18 cellular contexts compared by ENCODE assay signal in the genomic region with DNA sequence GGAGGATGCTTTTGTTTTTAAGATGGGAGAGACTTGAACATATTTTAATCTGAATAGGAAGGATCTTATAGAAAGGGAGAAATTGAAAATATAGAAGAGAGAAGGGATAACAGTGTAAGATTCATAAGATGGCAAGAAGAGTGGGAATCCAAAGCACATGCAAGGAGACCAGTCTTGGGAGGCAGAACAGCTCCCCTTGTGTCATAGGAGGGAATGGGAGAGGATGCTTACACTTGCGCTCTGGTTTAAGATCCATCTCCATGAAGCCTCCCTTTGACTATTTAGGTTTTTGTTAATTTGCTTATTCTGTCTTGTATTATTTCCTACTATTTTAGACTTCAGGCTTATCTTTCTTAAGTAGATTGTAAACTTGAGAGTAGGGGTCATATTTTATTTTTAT. TPM values are rescaled to one million over a fixed set of nuclear protein-coding genes. Genes with fewer than 3 reads are reported as not detected.
DNase-seq lines count a peak whose midpoint lies in the region; ATAC-seq, FAIRE-seq and TF ChIP-seq lines count a peak whose summit lies in the region.
"Had no signal": no experiment of that assay in that cellular context is flagged by ENCODE, and none has a peak within 500 bp of the region (broad histone marks: within the 10 kb centered on the region; RNA-seq: fewer than 3 reads in every experiment).

No MANE protein-coding gene starts in this region.

- ATAC-seq in SK-N-SH treated with all-trans-retinoic acid at 6 μM for 48 hours (peak; percentile 66), upper lobe of left lung (ENCODE audit: low FRiP score in 2 of 2) (no peak), GM21825 (IDR thresholded peaks at IDR 0.05; ENCODE audit: unreplicated experiment) (no peak)
- ATAC-seq: T-cell had no signal

- no peak overlapping the region for H3K4me3 ChIP-seq in fibroblast of pulmonary artery (replicated peaks; ENCODE audit: low read depth, low read length)
- H3K4me3 ChIP-seq in trophoblast cell (ENCODE audit: low read depth, low read length), result no peak overlapping the region
- H3K4me3 ChIP-seq in upper lobe of left lung, result no peak overlapping the region
- H3K4me3 ChIP-seq: adrenal gland, vagina had no signal

- no peak for TF ChIP-seq EP300 in upper lobe of left lung (IDR thresholded peaks at IDR 0.05)

- no peaks in the 10 kb centered on the region for H3K4me1 ChIP-seq in trophoblast cell (ENCODE audit: control insufficient read depth in 1 of 2, insufficient read depth in 2 of 2, low read length in 2 of 2)
- no peaks in the 10 kb centered on the region for H3K4me1 ChIP-seq in upper lobe of left lung
- H3K4me1 ChIP-seq: adrenal gland, vagina had no signal

- no peak overlapping the region for H3K14ac ChIP-seq in trophoblast cell (ENCODE audit: low read length)

- no peaks in the 10 kb centered on the region for H3K79me1 ChIP-seq in trophoblast cell (ENCODE audit: low read length)

- no peak overlapping the region for H2BK12ac ChIP-seq in trophoblast cell (ENCODE audit: low read length)

- TF ChIP-seq CTCF in fibroblast of pulmonary artery (IDR thresholded peaks at IDR 0.05; ENCODE audit: low read length, missing control alignments) (peak; percentile 11), upper lobe of left lung (IDR thresholded peaks at IDR 0.05) (no peak)

- H2BK120ac ChIP-seq in trophoblast cell (ENCODE audit: insufficient read depth, low read length, poor library complexity), result no peak overlapping the region

- peak; percentile 1 for DNase-seq in A172 (ENCODE audit: low spot score)
- no peak for DNase-seq in GM18507 (ENCODE audit: extremely low spot score, insufficient read length, low read depth)
- no peak for DNase-seq in fibroblast of pulmonary artery (ENCODE audit: low read depth)
- DNase-seq in trophoblast cell, result no peak
- no peak for DNase-seq in upper lobe of left lung
- no peak for DNase-seq in LoVo (ENCODE audit: low spot score)
- DNase-seq: activated CD8-positive, alpha-beta memory T cell treated with anti-CD3 and anti-CD28 coated beads for 24 hours; adrenal gland; AML-193; Calu3; NCI-H1105 treated with DMSO at 0.1 percent for 48 hours; T-cell had no signal

- H3K18ac ChIP-seq in trophoblast cell (ENCODE audit: low read length), result no peak overlapping the region

- no peak overlapping the region for H3K27ac ChIP-seq in trophoblast cell (ENCODE audit: low read depth, low read length)
- no peak overlapping the region for H3K27ac ChIP-seq in upper lobe of left lung
- H3K27ac ChIP-seq: adrenal gland, vagina had no signal

- H2AK5ac ChIP-seq in trophoblast cell (ENCODE audit: low read length), result no peak overlapping the region

- no peak overlapping the region for H3K4me2 ChIP-seq in trophoblast cell (ENCODE audit: low read length)

- H3K4ac ChIP-seq in trophoblast cell (ENCODE audit: low read depth, low read length), result no peak overlapping the region

- H2BK5ac ChIP-seq in trophoblast cell (ENCODE audit: low read depth, low read length, poor library complexity), result no peak overlapping the region

- no peak overlapping the region for H3K23ac ChIP-seq in trophoblast cell (ENCODE audit: low read length)

- no peaks in the 10 kb centered on the region for H3K36me3 ChIP-seq in trophoblast cell (ENCODE audit: control insufficient read depth in 1 of 2, insufficient read depth in 2 of 2, low read length in 2 of 2)
- H3K36me3 ChIP-seq in upper lobe of left lung, result no peaks in the 10 kb centered on the region
- H3K36me3 ChIP-seq: adrenal gland, vagina had no signal

- no peak for TF ChIP-seq POLR2A in upper lobe of left lung (IDR thresholded peaks at IDR 0.05)

- no peaks in the 10 kb centered on the region for H3K79me2 ChIP-seq in trophoblast cell (ENCODE audit: control insufficient read depth, insufficient read depth, low read length, poor library complexity)

- H4K8ac ChIP-seq in trophoblast cell (ENCODE audit: low read depth, low read length), result no peak overlapping the region

- FAIRE-seq in GM18507 (lab: Jason Lieb, UNC), result peak; percentile 41
- FAIRE-seq: colon had no signal

- H3K9me3 ChIP-seq in trophoblast cell (ENCODE audit: insufficient read depth, low read depth, low read length) (no peaks in the 10 kb centered on the region), upper lobe of left lung (no peaks in the 10 kb centered on the region)
- H3K9me3 ChIP-seq: adrenal gland, vagina had no signal

- H3K9ac ChIP-seq in trophoblast cell (ENCODE audit: low read length), result no peak overlapping the region

- H3K27me3 ChIP-seq in trophoblast cell (ENCODE audit: insufficient read depth, low read length) (no peaks in the 10 kb centered on the region), upper lobe of left lung (no peaks in the 10 kb centered on the region)
- H3K27me3 ChIP-seq: vagina had no signal

- no CpG with 5 or more reads among the region's 1 CpG for WGBS in trophoblast cell (ENCODE audit: extremely low coverage, insufficient coverage, insufficient read length)
- WGBS in upper lobe of left lung, 2 donors, result 93 to 100% methylated on average over 1 of the region's 1 CpG

- H2AFZ ChIP-seq in trophoblast cell (ENCODE audit: insufficient read depth, low read length, poor library complexity), result no peak overlapping the region

- H4K91ac ChIP-seq in trophoblast cell (ENCODE audit: low read depth, low read length), result no peak overlapping the region

- no peak overlapping the region for H4K12ac ChIP-seq in trophoblast cell (ENCODE audit: low read depth, low read length)

TF ChIP-seq in SK-N-SH treated with all-trans-retinoic acid at 6 μM for 48 hours, 23 proteins besides CTCF, POLR2A, EP300 and RAD21:
- no peak for TF ChIP-seq ZC3H10 (CRISPR knock-in tag; IDR thresholded peaks at IDR 0.05)
- no peak for TF ChIP-seq CREB5 (CRISPR knock-in tag; IDR thresholded peaks at IDR 0.05; ENCODE audit: low read depth)
- no peak for TF ChIP-seq PPARA (CRISPR knock-in tag; IDR thresholded peaks at IDR 0.05; ENCODE audit: borderline replicate concordance)
- TF ChIP-seq ZNF565 (CRISPR knock-in tag; conservative IDR thresholded peaks at IDR 0.05; ENCODE audit: low read depth), result no peak
- no peak for TF ChIP-seq GLIS3 (CRISPR knock-in tag; IDR thresholded peaks at IDR 0.05)
- TF ChIP-seq BACH2 (CRISPR knock-in tag; IDR thresholded peaks at IDR 0.05; ENCODE audit: borderline replicate concordance), result no peak
- no peak for TF ChIP-seq TCF4 (CRISPR knock-in tag; IDR thresholded peaks at IDR 0.05; ENCODE audit: borderline replicate concordance)
- TF ChIP-seq ZFP30 (CRISPR knock-in tag; IDR thresholded peaks at IDR 0.05), result no peak
- no peak for TF ChIP-seq SNAI2 (CRISPR knock-in tag; IDR thresholded peaks at IDR 0.05)

RNA-seq across cellular contexts. Expression of gene KIF4A, which starts 42.7 kb away (rescaled TPM):
- 44.8 and 51.2 TPM in 2 replicates for total RNA-seq in A172 (2014; rRNA removed; shearing (Covaris generic))
- 14.9 and 16.2 TPM in 2 replicates for polyA plus RNA-seq in trophoblast cell (2013)
- total RNA-seq in upper lobe of left lung, result 1 to 10 TPM in 3 of 6 donors, under 1 TPM in 3; under 0.01 to 2.6 (median 0.69) TPM

RNA-seq across cellular contexts. Expression of gene PDZD11, which starts 42.9 kb away (rescaled TPM):
- 105 and 113 TPM in 2 replicates for total RNA-seq in A172 (2014; rRNA removed; shearing (Covaris generic))
- polyA plus RNA-seq in trophoblast cell (2013), result 54.5 and 58.7 TPM in 2 replicates
- 10 to 100 TPM; 12.1 to 28.4 (median 21.4) TPM for total RNA-seq in upper lobe of left lung

RNA-seq across cellular contexts. Expression of gene RAB41, which starts 50.6 kb away (rescaled TPM):
- not detected in 2 replicates for total RNA-seq in A172 (2014; rRNA removed; shearing (Covaris generic))
- not detected in 2 replicates for polyA plus RNA-seq in trophoblast cell (2013)
- not detected for total RNA-seq in upper lobe of left lung
- total RNA-seq: adrenal gland, Calu3, lower leg skin, renal cortical epithelial cell, T-cell, vagina had no signal
- polyA plus RNA-seq: adrenal gland had no signal

Comparison
In these comparisons a context has a peak if more than half of its experiments do, and no peak if none do; other contexts are left out.
1. RNA of gene KIF4A, which starts 42.7 kb away (total RNA-seq): 44.8 to 51.2 TPM in A172; under 0.01 to 2.6 TPM in upper lobe of left lung; every median in the first group is over 10 times any median in the second.